In the genomic region with DNA sequence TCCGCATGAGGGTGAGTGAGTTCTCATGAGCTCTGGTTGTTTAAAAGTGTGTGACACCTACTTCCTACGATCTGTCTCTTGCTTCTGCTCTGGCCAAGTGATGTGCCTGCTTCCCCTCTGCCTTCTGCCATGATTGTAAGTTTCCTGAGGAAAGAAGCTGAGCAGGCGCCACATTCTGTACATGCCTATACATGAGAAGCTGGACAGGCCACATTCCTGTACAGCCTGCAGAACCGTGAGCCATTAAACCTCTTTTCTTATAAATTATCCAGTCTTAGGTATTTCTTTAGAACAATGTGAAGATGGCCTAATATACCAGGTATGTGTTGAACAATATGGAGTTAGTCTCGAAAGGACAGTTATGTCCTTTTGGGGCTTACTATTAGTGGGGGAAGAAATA, we compare ENCODE assay signal across 15 cellular contexts.
DNase-seq lines count a peak whose midpoint lies in the region; TF ChIP-seq lines count a peak whose summit lies in the region.
"Had no signal": no experiment of that assay in that cellular context is flagged by ENCODE, and none has a peak within 500 bp of the region (broad histone marks: within the 10 kb centered on the region; RNA-seq: fewer than 3 reads in every experiment).

No MANE protein-coding gene starts in this region.

- intact Hi-C loops in posterior cingulate gyrus (cut with DNase I) = no loop called here

- peak; percentile 17 for DNase-seq in RWPE1 (ENCODE audit: low spot score)
- no peak for DNase-seq in epithelial cell of prostate (ENCODE audit: low read depth, low spot score)
- peak; percentile 71 for DNase-seq in islet precursor cell
- DNase-seq in type B pancreatic cell (ENCODE audit: extremely low spot score, unreplicated experiment) = no peak
- no peak for DNase-seq in ureter (ENCODE audit: low spot score)
- no peak for DNase-seq in posterior cingulate gyrus
- DNase-seq in activated CD4-positive, alpha-beta T cell treated with anti-CD3 and anti-CD28 coated beads, Interleukin-2, amount 50 U/mL, for 48 hours = no peak
- DNase-seq: ACHN; CD4-positive, CD25-positive, alpha-beta regulatory T cell; DMS53; GF-D8; H7 had no signal

- peaks cover 13% of the 10 kb centered on the region for H3K9me3 Mint-ChIP-seq in type B pancreatic cell
- H3K9me3 Mint-ChIP-seq: IgD-negative memory B cell had no signal

- CTCF ChIA-PET in RWPE1 (lab: Yijun Ruan, JAX) = no interaction called here

- peaks cover 11% of the 10 kb centered on the region for H3K36me3 Mint-ChIP-seq in type B pancreatic cell
- H3K36me3 Mint-ChIP-seq: CD4-positive, CD25-positive, alpha-beta regulatory T cell; IgD-negative memory B cell had no signal

- POLR2A ChIA-PET in RWPE1 (lab: Yijun Ruan, JAX; ENCODE audit: low non-redundant PET) = no interaction called here

- peaks cover 5% of the 10 kb centered on the region for H3K27me3 Mint-ChIP-seq in type B pancreatic cell
- H3K27me3 Mint-ChIP-seq: CD4-positive, CD25-positive, alpha-beta regulatory T cell had no signal

- H3K4me3 Mint-ChIP-seq in type B pancreatic cell = peak overlapping the region; percentile 16
- H3K4me3 Mint-ChIP-seq: CD4-positive, CD25-positive, alpha-beta regulatory T cell; GM23338 had no signal

- no peak overlapping the region for H3K27ac ChIP-seq in RWPE1
- H3K27ac ChIP-seq in epithelial cell of prostate = peak overlapping the region; percentile 23
- H3K27ac ChIP-seq: BLaER1 treated with 17β-estradiol and CSF1 and Interleukin-3, amounts not matched to agents 10 nM and 100 nM had no signal

- H3K27ac Mint-ChIP-seq in type B pancreatic cell = peak overlapping the region; percentile 17
- H3K27ac Mint-ChIP-seq: CD4-positive, CD25-positive, alpha-beta regulatory T cell; GM23338; IgD-negative memory B cell had no signal

- peaks cover 10% of the 10 kb centered on the region for H3K4me1 Mint-ChIP-seq in type B pancreatic cell (ENCODE audit: unreplicated experiment)
- H3K4me1 Mint-ChIP-seq: CD4-positive, CD25-positive, alpha-beta regulatory T cell; GM23338; IgD-negative memory B cell had no signal

- TF ChIP-seq CTCF in RWPE1 (conservative IDR thresholded peaks at IDR 0.05; ENCODE audit: low read depth) = no peak
- TF ChIP-seq CTCF in type B pancreatic cell (conservative IDR thresholded peaks at IDR 0.05) = no peak

Comparison
In these comparisons a context has a peak if more than half of its experiments do, and no peak if none do; other contexts are left out.
1. DNase-seq: peak in RWPE1 (single experiment) and islet precursor cell (single experiment); none in epithelial cell of prostate (single experiment), type B pancreatic cell (single experiment), ureter (single experiment), posterior cingulate gyrus (0 of 10) and activated CD4-positive, alpha-beta T cell treated with anti-CD3 and anti-CD28 coated beads, Interleukin-2, amount 50 U/mL, for 48 hours (0 of 2).